12 cellular contexts compared by ENCODE assay signal in the genomic region with DNA sequence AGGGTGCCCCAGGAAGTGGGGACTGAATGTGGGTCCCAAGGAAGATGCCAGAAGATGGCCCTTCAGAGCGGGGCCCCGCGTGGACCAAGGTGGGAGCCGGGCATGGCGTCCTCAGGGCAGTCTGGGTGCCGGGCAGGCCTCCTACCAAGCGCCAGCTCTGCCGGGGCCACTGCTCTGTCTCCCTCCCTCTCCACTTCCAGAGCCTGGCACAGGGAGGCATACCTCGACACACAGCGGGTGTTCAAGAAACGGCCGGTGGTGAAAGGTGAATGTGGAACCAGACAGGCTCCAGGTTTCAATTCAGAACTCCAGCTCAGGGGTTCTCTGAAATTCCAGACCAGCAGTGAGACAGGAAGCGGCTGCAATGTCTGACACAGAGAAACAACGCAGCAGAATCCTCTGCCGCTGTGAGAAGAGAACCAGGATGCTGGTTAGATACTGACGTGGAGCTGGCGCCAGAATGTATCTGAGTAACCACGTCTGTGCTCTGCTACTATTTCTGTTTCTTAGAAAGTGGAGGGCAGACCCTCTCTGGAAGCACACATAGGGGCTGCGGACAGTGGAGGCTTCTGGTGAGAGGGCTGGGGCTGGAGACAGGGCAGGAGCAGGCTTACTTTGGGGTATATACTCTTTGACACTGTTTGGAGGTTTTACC. TPM values are rescaled to one million over a fixed set of nuclear protein-coding genes. Genes with fewer than 3 reads are reported as not detected.
DNase-seq lines count a peak whose midpoint lies in the region; ATAC-seq and TF ChIP-seq lines count a peak whose summit lies in the region.
"Had no signal": no experiment of that assay in that cellular context is flagged by ENCODE, and none has a peak within 500 bp of the region (broad histone marks: within the 10 kb centered on the region; RNA-seq: fewer than 3 reads in every experiment).

No MANE protein-coding gene starts in this region.

- intact Hi-C loops in Right ventricle myocardium inferior (cut with DNase I) (no loop called here), cardiac septum (cut with DNase I) (no loop called here)

- no peak overlapping the region for H2AK5ac ChIP-seq in mesendoderm (ENCODE audit: low read length)

- no peak for TF ChIP-seq EP300 in tibial nerve (IDR thresholded peaks at IDR 0.05)

- H3K79me1 ChIP-seq in mesendoderm (ENCODE audit: low read length) = no peaks in the 10 kb centered on the region

- H3K18ac ChIP-seq in mesendoderm (ENCODE audit: low read length) = no peak overlapping the region

- H3K56ac ChIP-seq in mesendoderm (ENCODE audit: low read length) = no peak overlapping the region

- no peaks in the 10 kb centered on the region for H3K9me3 ChIP-seq in mesodermal cell (ENCODE audit: control insufficient read depth, low read length)
- no peaks in the 10 kb centered on the region for H3K9me3 ChIP-seq in WERI-Rb-1 (ENCODE audit: severe bottlenecking)
- no peaks in the 10 kb centered on the region for H3K9me3 ChIP-seq in tibial nerve

- H3K9ac ChIP-seq in mesendoderm (ENCODE audit: low read length) = no peak overlapping the region

- H3K27ac ChIP-seq in mesodermal cell (ENCODE audit: low read depth, low read length, severe bottlenecking) (peak overlapping the region; percentile 70), WERI-Rb-1 (no peak overlapping the region), mesendoderm (ENCODE audit: low read depth, low read length) (no peak overlapping the region), tibial nerve (peak overlapping the region in 2 of 4 donors; percentile 64 to 70)

- TF ChIP-seq CTCF in WERI-Rb-1 (IDR thresholded peaks at IDR 0.05; ENCODE audit: low read depth, low read length) (no peak), tibial nerve (IDR thresholded peaks at IDR 0.05) (no peak)

- DNase-seq in Right ventricle myocardium inferior (ENCODE audit: missing footprints) (no peak), cardiac septum (ENCODE audit: low spot score) (no peak), dermis blood vessel endothelial cell (peak; percentile 32), WERI-Rb-1 (no peak), mesendoderm (no peak), tibial nerve (ENCODE audit: low spot score in 2 of 2) (no peak)
- DNase-seq: effector memory CD4-positive, alpha-beta T cell; retina had no signal

- H3K79me2 ChIP-seq in mesendoderm (ENCODE audit: control insufficient read depth, insufficient read depth, low read length) = no peaks in the 10 kb centered on the region

- WGBS in mesodermal cell (ENCODE audit: insufficient coverage in 2 of 2), 2 experiments = 80 to 85% methylated on average over 14 to 17 of the region's 19 CpGs
- no CpG with 5 or more reads among the region's 19 CpGs for WGBS in mesendoderm (ENCODE audit: extremely low coverage, insufficient coverage, low lambda C conversion rate)
- 60% methylated on average over 19 of the region's 19 CpGs for WGBS in tibial nerve, 2 donors

- H3K23ac ChIP-seq in mesendoderm (ENCODE audit: low read length) = no peak overlapping the region

- H3K4me1 ChIP-seq in mesodermal cell (ENCODE audit: control insufficient read depth, insufficient read depth, low read length, poor library complexity, severe bottlenecking) = peaks cover 9% of the 10 kb centered on the region
- H3K4me1 ChIP-seq in mesendoderm (ENCODE audit: control insufficient read depth, low read depth, low read length) = no peaks in the 10 kb centered on the region
- peaks cover 0 to 15% (median 4%) of the 10 kb centered on the region in 4 donors for H3K4me1 ChIP-seq in tibial nerve

- no peak overlapping the region for H4K8ac ChIP-seq in mesendoderm (ENCODE audit: low read depth, low read length)

- H3K36me3 ChIP-seq in mesodermal cell (ENCODE audit: control insufficient read depth, insufficient read depth, low read length) = no peaks in the 10 kb centered on the region
- no peaks in the 10 kb centered on the region for H3K36me3 ChIP-seq in WERI-Rb-1
- no peaks in the 10 kb centered on the region for H3K36me3 ChIP-seq in mesendoderm (ENCODE audit: control insufficient read depth, insufficient read depth, low read length)
- no peaks in the 10 kb centered on the region for H3K36me3 ChIP-seq in tibial nerve

- no peak for TF ChIP-seq POLR2A in tibial nerve (IDR thresholded peaks at IDR 0.05)

- H2BK15ac ChIP-seq in mesendoderm (replicated peaks; ENCODE audit: low read depth) = no peak overlapping the region

- ATAC-seq in Right ventricle myocardium inferior = peak; percentile 22
- ATAC-seq in esophagus mucosa = no peak

- H3K27me3 ChIP-seq in WERI-Rb-1 (ENCODE audit: insufficient read depth, low read depth, severe bottlenecking) (no peaks in the 10 kb centered on the region), mesendoderm (ENCODE audit: insufficient read depth, low read length, poor library complexity) (no peaks in the 10 kb centered on the region), tibial nerve (peaks cover 0 to 3% of the 10 kb centered on the region in 2 donors)

- no peak overlapping the region for H2BK120ac ChIP-seq in mesendoderm (ENCODE audit: low read depth, low read length)

- H3K4me3 ChIP-seq in mesodermal cell (ENCODE audit: extremely low read depth, insufficient read depth, low read length, poor library complexity, severe bottlenecking) (no peak overlapping the region), WERI-Rb-1 (ENCODE audit: low read depth, low read length) (no peak overlapping the region), mesendoderm (ENCODE audit: low read length) (no peak overlapping the region), tibial nerve (no peak overlapping the region)

- no peak overlapping the region for H3K4ac ChIP-seq in mesendoderm (ENCODE audit: low read depth, low read length)

- H4K5ac ChIP-seq in mesendoderm (ENCODE audit: low read length) = no peak overlapping the region

- no peak overlapping the region for H3K4me2 ChIP-seq in mesendoderm (ENCODE audit: low read length)

- H2BK5ac ChIP-seq in mesendoderm (ENCODE audit: low read length) = no peak overlapping the region

RNA-seq across cellular contexts. Expression of a gene that starts 12.8 kb away (rescaled TPM):
- total RNA-seq in Right ventricle myocardium inferior = not detected
- not detected for total RNA-seq in cardiac septum
- total RNA-seq in dermis blood vessel endothelial cell = not detected in 2 replicates
- polyA plus RNA-seq in mesodermal cell (2013, experiment 1 of 2) = not detected
- not detected for polyA plus RNA-seq in mesodermal cell (2013, experiment 2 of 2)
- not detected for total RNA-seq in esophagus mucosa
- polyA plus RNA-seq in mesendoderm (2013, experiment 1 of 2) = not detected
- not detected for polyA plus RNA-seq in mesendoderm (2013, experiment 2 of 2)
- total RNA-seq in tibial nerve = 1 to 10 TPM in 1 of 4 donors, not detected in 3; 2.6 TPM
- polyA plus RNA-seq: BJ, keratinocyte had no signal
